Comparison of ENCODE assay signal across 9 cellular contexts in the genomic region with DNA sequence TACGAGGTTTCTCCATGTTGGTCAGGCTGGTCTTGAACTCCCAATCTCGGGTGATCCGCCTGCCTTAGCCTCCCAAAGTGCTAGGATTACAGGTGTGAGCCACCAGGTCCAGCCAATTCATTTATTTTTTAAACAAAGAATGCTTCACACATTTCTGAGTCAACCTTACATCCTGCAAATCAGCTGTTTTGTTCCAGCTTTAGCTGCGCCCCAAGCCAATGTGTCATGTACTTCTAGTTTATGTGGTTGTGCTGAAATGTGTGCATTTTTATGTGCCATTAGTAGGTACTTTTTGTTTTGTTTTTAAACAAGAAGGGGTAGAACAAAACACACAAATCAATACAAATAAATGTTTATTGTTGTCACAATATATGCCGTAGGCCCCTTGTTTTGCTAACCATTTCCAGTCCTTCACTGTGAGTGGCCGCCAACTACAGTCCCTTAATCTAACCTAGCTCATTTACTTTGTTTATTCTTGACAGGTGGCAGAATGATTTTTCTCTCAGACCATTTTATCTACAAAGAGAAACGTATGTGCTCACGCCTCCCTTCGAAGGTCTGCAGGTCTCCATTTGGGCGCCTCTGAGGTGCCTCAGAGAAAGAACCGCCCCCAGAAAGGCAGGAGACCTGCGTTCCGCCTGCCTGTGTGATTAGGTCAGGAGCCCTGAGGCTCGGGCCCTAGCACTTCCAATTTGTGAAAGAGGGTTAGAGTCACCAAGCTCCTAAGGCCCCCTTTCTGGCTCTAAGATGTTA. TPM values are rescaled to one million over a fixed set of nuclear protein-coding genes. Genes with fewer than 3 reads are reported as not detected.
DNase-seq lines count a peak whose midpoint lies in the region; ATAC-seq, FAIRE-seq and TF ChIP-seq lines count a peak whose summit lies in the region.
"Had no signal": no experiment of that assay in that cellular context is flagged by ENCODE, and none has a peak within 500 bp of the region (broad histone marks: within the 10 kb centered on the region; RNA-seq: fewer than 3 reads in every experiment).

No MANE protein-coding gene starts in this region.

- H4K20me1 ChIP-seq in astrocyte (ENCODE audit: insufficient read depth, low read length), result no peaks in the 10 kb centered on the region

- H3K36me3 Mint-ChIP-seq in astrocyte (ENCODE audit: low read depth, unreplicated experiment), result no peaks in the 10 kb centered on the region

- peak overlapping the region; percentile 5 for H3K9ac ChIP-seq in astrocyte (ENCODE audit: low read length)

- peak overlapping the region; percentile 42 for H3K4me2 ChIP-seq in astrocyte (ENCODE audit: low read length)

- no peak overlapping the region for H3K27ac ChIP-seq in astrocyte (ENCODE audit: low read depth, low read length)

- H3K79me2 ChIP-seq in astrocyte (ENCODE audit: insufficient read depth, low read length), result no peaks in the 10 kb centered on the region

- no peaks in the 10 kb centered on the region for H3K9me3 ChIP-seq in astrocyte (ENCODE audit: insufficient read depth, low read depth, low read length)

- no peak overlapping the region for H3K4me3 ChIP-seq in astrocyte (ENCODE audit: insufficient read depth, low read depth, low read length)

- H3K4me1 ChIP-seq in astrocyte (ENCODE audit: insufficient read depth, low read length), result peaks cover 7% of the 10 kb centered on the region

- ATAC-seq in GM18867 (IDR thresholded peaks at IDR 0.05; ENCODE audit: unreplicated experiment) (peak; percentile 27), HG02973 (IDR thresholded peaks at IDR 0.05; ENCODE audit: unreplicated experiment) (peak; percentile 16), omental fat pad (ENCODE audit: low FRiP score) (no peak), HG03045 (IDR thresholded peaks at IDR 0.05; ENCODE audit: unreplicated experiment) (no peak)

- H3K36me3 ChIP-seq in astrocyte (ENCODE audit: insufficient read depth, low read length), result no peaks in the 10 kb centered on the region

- H3K27me3 Mint-ChIP-seq in astrocyte (ENCODE audit: low read depth, unreplicated experiment), result peaks cover 8% of the 10 kb centered on the region

- no peak overlapping the region for H3K4me3 Mint-ChIP-seq in astrocyte (ENCODE audit: unreplicated experiment)

- peaks cover 7% of the 10 kb centered on the region for H3K4me1 Mint-ChIP-seq in astrocyte (ENCODE audit: low read depth, unreplicated experiment)

- peak overlapping the region; percentile 42 for H3K27ac Mint-ChIP-seq in astrocyte (ENCODE audit: unreplicated experiment)

- FAIRE-seq in astrocyte (lab: Jason Lieb, UNC), result no peak
- FAIRE-seq: colon had no signal

- peak overlapping the region; percentile 66 for H2AFZ ChIP-seq in astrocyte (ENCODE audit: low read depth, low read length)

- DNase-seq in astrocyte (ENCODE audit: low read depth), result no peak
- peak; percentile 6 for DNase-seq in kidney tubule cell (ENCODE audit: low spot score)
- no peak for DNase-seq in NK-92 (lab: John Stamatoyannopoulos, UW; ENCODE audit: unreplicated experiment)
- DNase-seq in omental fat pad (ENCODE audit: low spot score), result no peak
- DNase-seq in NOMO-1 treated with dmso at 0.1 percent for 144 hours (lab: John Stamatoyannopoulos, UW; ENCODE audit: unreplicated experiment), result no peak

- TF ChIP-seq CTCF in astrocyte (IDR thresholded peaks at IDR 0.05; ENCODE audit: insufficient read depth, low read depth, low read length) (no peak), omental fat pad (IDR thresholded peaks at IDR 0.05) (no peak)

- peaks cover 7% of the 10 kb centered on the region for H3K27me3 ChIP-seq in astrocyte (ENCODE audit: insufficient read depth, low read length)

- H3K9me3 Mint-ChIP-seq in astrocyte (ENCODE audit: unreplicated experiment), result no peaks in the 10 kb centered on the region

RNA-seq across cellular contexts. Expression of a gene that starts 2.8 kb away (rescaled TPM):
- total RNA-seq in astrocyte, result 0.11 TPM in 1 of 2 replicates, not detected in the other
- total RNA-seq in omental fat pad, result 10 to 100 TPM in 1 of 4 donors, 1 to 10 TPM in 3; 1.9 to 10.9 (median 2.3) TPM

Comparison
In these comparisons a context has a peak if more than half of its experiments do, and no peak if none do; other contexts are left out.
1. ATAC-seq: peak in GM18867 (single experiment) and HG02973 (single experiment); none in omental fat pad (single experiment) and HG03045 (single experiment).